10 cellular contexts compared by ENCODE assay signal in genomic region chr11:13183094-13183825, GRCh38.
A peak's percentile ranks its signal among the peaks of the same experiment; 100 is the strongest.
DNase-seq lines count a peak whose midpoint lies in the region; ATAC-seq, FAIRE-seq and TF ChIP-seq lines count a peak whose summit lies in the region.
"Had no signal": no experiment of that assay in that cellular context is flagged by ENCODE, and none has a peak within 500 bp of the region (broad histone marks: within the 10 kb centered on the region; RNA-seq: fewer than 3 reads in every experiment).

No MANE protein-coding gene starts in this region.

- H3K27ac ChIP-seq in K562 (ENCODE audit: extremely low read depth, low read depth, low read length) = no peak overlapping the region
- no peak overlapping the region for H3K27ac ChIP-seq in HepG2 (ENCODE audit: extremely low read length, insufficient read depth, low read length)
- H3K27ac ChIP-seq: neutrophil, SK-N-MC had no signal

- peak; percentile 65 for FAIRE-seq in K562 (lab: Jason Lieb, UNC)
- peak; percentile 66 for FAIRE-seq in HepG2 (lab: Jason Lieb, UNC)

- H2AFZ ChIP-seq in K562 (ENCODE audit: low read depth, low read length) = no peak overlapping the region
- no peak overlapping the region for H2AFZ ChIP-seq in HepG2 (ENCODE audit: low read length)

- H3K9me1 ChIP-seq in K562 (ENCODE audit: control insufficient read depth, insufficient read depth, low read length) = no peaks in the 10 kb centered on the region

- H3K79me2 ChIP-seq in K562 (ENCODE audit: control insufficient read depth, insufficient read depth, low read length) = no peaks in the 10 kb centered on the region
- no peaks in the 10 kb centered on the region for H3K79me2 ChIP-seq in HepG2 (ENCODE audit: insufficient read depth, low read length)

- no peaks in the 10 kb centered on the region for H3K9me3 ChIP-seq in K562 (replicated peaks; ENCODE audit: control insufficient read depth, insufficient read depth, low read depth, low read length)
- H3K9me3 ChIP-seq in HepG2 (ENCODE audit: low read length) = no peaks in the 10 kb centered on the region; the same call in 1 of the 2 replicates
- H3K9me3 ChIP-seq: neutrophil had no signal

- BruUV-seq in K562 (replicated peaks; lab: Mats Ljungman, UMichigan) (no TSS peak), HepG2 (replicated peaks; lab: Mats Ljungman, UMichigan) (no TSS peak)

- POLR2A ChIA-PET in BJ (lab: Charles Lee) (no interaction called here), K562 (lab: Yijun Ruan, JAX) (no interaction called here), HepG2 (lab: Yijun Ruan, JAX) (no interaction called here)

- WGBS in K562 (ENCODE audit: insufficient coverage, low coverage, missing lambda C conversion rate) = 8% methylated on average over 6 of the region's 6 CpGs
- 7% methylated on average over 6 of the region's 6 CpGs for WGBS in HepG2 (ENCODE audit: low lambda C conversion rate)

- intact Hi-C loops in K562 (cut with micrococcal nuclease) (loop anchor here (1.0 kb wide), 3 partner anchors 56 to 219 kb away; no protein-coding TSS in a partner anchor), HepG2 (cut with micrococcal nuclease; ENCODE audit: unreplicated experiment) (loop anchor here (1.0 to 2.0 kb wide), 2 partner anchors 68 to 219 kb away; no protein-coding TSS in a partner anchor)

- H3K4me3 ChIP-seq in BJ (ENCODE audit: low read depth, low read length) (no peak overlapping the region), K562 (no peak overlapping the region), HepG2 (replicated peaks in 1 of 3; ENCODE audit: insufficient read depth in 1 of 3, low read depth in 2 of 3, low read length in 3 of 3) (peak overlapping the region in 1 of 3 experiments; percentile 3; a peak in 1 of 6 replicates)
- H3K4me3 ChIP-seq: SK-N-MC had no signal

- ATAC-seq in K562 (peak; percentile 73), HepG2 (peak; percentile 74), GM21737 (IDR thresholded peaks at IDR 0.05; ENCODE audit: unreplicated experiment) (no peak), GM21717 (IDR thresholded peaks at IDR 0.05; ENCODE audit: unreplicated experiment) (no peak)

- H4K20me1 ChIP-seq in K562 (replicated peaks; ENCODE audit: control insufficient read depth, insufficient read depth, low read length) (no peaks in the 10 kb centered on the region), HepG2 (ENCODE audit: insufficient read depth, low read length) (no peaks in the 10 kb centered on the region)

- peaks cover 2% of the 10 kb centered on the region; the same call in 1 of the 2 replicates for H3K27me3 ChIP-seq in BJ (ENCODE audit: control insufficient read depth, insufficient read depth, low read length)
- no peaks in the 10 kb centered on the region; a peak in 1 of 5 replicates for H3K27me3 ChIP-seq in K562 (ENCODE audit: control insufficient read depth in 2 of 2, insufficient read depth in 2 of 2, low read length in 2 of 2)
- H3K27me3 ChIP-seq in HepG2 (ENCODE audit: control insufficient read depth in 1 of 2, insufficient read depth in 2 of 2, low read length in 2 of 2) = no peaks in the 10 kb centered on the region; a peak in 1 of 5 replicates
- H3K27me3 ChIP-seq: neutrophil had no signal

- TF ChIP-seq RAD21 in K562 (CRISPR knock-in tag; conservative IDR thresholded peaks at IDR 0.05 in 1 of 2, IDR thresholded peaks at IDR 0.05 in 1 of 2) (peak; percentile 68 to 69), HepG2 (CRISPR knock-in tag; IDR thresholded peaks at IDR 0.05) (no peak)

- CTCF ChIA-PET in BJ (lab: Yijun Ruan, JAX) = interaction anchor here (0.6 to 2.7 kb wide), 20 partner anchors 9 to 1132 kb away, joined by 3 to 24 read pairs (median 4); no protein-coding TSS in a partner anchor
- CTCF ChIA-PET in K562 (lab: Yijun Ruan, JAX; ENCODE audit: low intra/inter-chr PET ratio) = interaction anchor here (0.6 to 2.8 kb wide), 10 partner anchors 24 to 852 kb away, joined by 3 to 21 read pairs (median 4); no protein-coding TSS in a partner anchor
- CTCF ChIA-PET in HepG2 (lab: Yijun Ruan, JAX; ENCODE audit: low intra/inter-chr PET ratio, low total read pairs) = interaction anchor here (0.7 to 2.8 kb wide), 4 partner anchors 56 to 219 kb away, joined by 3 to 42 read pairs (median 4); no protein-coding TSS in a partner anchor

- TF ChIP-seq EP300 in K562 (IDR thresholded peaks at IDR 0.05; ENCODE audit: low read length) (no peak), HepG2 (IDR thresholded peaks at IDR 0.05; ENCODE audit: low read depth in 2 of 2, low read length in 2 of 2) (no peak), HepG2 (CRISPR knock-in tag; IDR thresholded peaks at IDR 0.05; ENCODE audit: borderline replicate concordance) (no peak)

- H3K4me1 ChIP-seq in K562 (replicated peaks in 1 of 2; ENCODE audit: control insufficient read depth in 2 of 2, insufficient read depth in 2 of 2, low read length in 2 of 2) (no peaks in the 10 kb centered on the region), HepG2 (ENCODE audit: insufficient read depth, low read length) (peaks cover 9% of the 10 kb centered on the region)

- no peak for TF ChIP-seq POLR2A in K562 (conservative IDR thresholded peaks at IDR 0.05)
- no peak for TF ChIP-seq POLR2A in HepG2 (IDR thresholded peaks at IDR 0.05; ENCODE audit: insufficient read depth in 1 of 2, low read depth in 2 of 2, low read length in 2 of 2)

- DNase-seq in BJ (ENCODE audit: low read depth) (peak; percentile 34), NCI-H2171 (lab: John Stamatoyannopoulos, UW) (peak; percentile 8), K562 (ENCODE audit: extremely low read depth in 1 of 4, low spot score in 3 of 4) (peak in 2 of 4 experiments; percentile 17 to 31), HepG2 (ENCODE audit: low spot score) (peak; percentile 28), NCI-H187 (lab: John Stamatoyannopoulos, UW) (no peak)

- in situ Hi-C loops in K562 (cut with MboI) = loop anchor here (25.0 kb wide), 1 partner anchor 846 kb away; no protein-coding TSS in a partner anchor
- in situ Hi-C loops in HepG2 (cut with HindIII; ENCODE audit: extremely low pct_ligation_motif_present, low pct_unique_long_range_greater_than_20kb) = loop anchor here (10.0 to 25.0 kb wide), 2 partner anchors 218 to 871 kb away; no protein-coding TSS in a partner anchor

- no peak overlapping the region for H3K9ac ChIP-seq in K562 (ENCODE audit: insufficient read depth in 1 of 2, low read depth in 2 of 2, low read length in 2 of 2)
- no peak overlapping the region for H3K9ac ChIP-seq in HepG2 (ENCODE audit: insufficient read depth, low read depth, low read length)

- no peaks in the 10 kb centered on the region for H3K36me3 ChIP-seq in BJ (ENCODE audit: control insufficient read depth, insufficient read depth, low read length)
- no peaks in the 10 kb centered on the region for H3K36me3 ChIP-seq in K562 (ENCODE audit: control insufficient read depth, insufficient read depth, low read length)
- H3K36me3 ChIP-seq in HepG2 (replicated peaks in 1 of 2; ENCODE audit: control insufficient read depth in 1 of 2, insufficient read depth in 2 of 2, low read length in 2 of 2) = no peaks in the 10 kb centered on the region
- H3K36me3 ChIP-seq: neutrophil had no signal

- peak; percentile 65 for TF ChIP-seq CTCF in BJ (IDR thresholded peaks at IDR 0.05; ENCODE audit: insufficient read depth, low read depth, low read length)
- TF ChIP-seq CTCF in GM12874 (IDR thresholded peaks at IDR 0.05; ENCODE audit: insufficient read depth, low read depth, low read length) = peak; percentile 28; the same call in 1 of the 2 replicates
- TF ChIP-seq CTCF in K562 (IDR thresholded peaks at IDR 0.05 in 2 of 3, conservative IDR thresholded peaks at IDR 0.05 in 1 of 3; ENCODE audit: insufficient read depth in 2 of 3, low read depth in 1 of 3, low read length in 3 of 3) = peak; percentile 34 to 65 (median 46); a peak in 4 of 6 replicates
- TF ChIP-seq CTCF in HepG2 (CRISPR knock-in tag; IDR thresholded peaks at IDR 0.05) = peak; percentile 63

- no peak overlapping the region for H3K4me2 ChIP-seq in K562 (ENCODE audit: insufficient read depth, low read length)
- H3K4me2 ChIP-seq in HepG2 (ENCODE audit: low read depth, low read length) = peak overlapping the region; percentile 53

TF ChIP-seq in K562, 482 proteins besides CTCF, POLR2A, EP300 and RAD21 (continues in another document):
- TF ChIP-seq FOXJ3 (CRISPR knock-in tag; IDR thresholded peaks at IDR 0.05) (no peak), CEBPG (CRISPR knock-in tag; IDR thresholded peaks at IDR 0.05) (peak; percentile 46; the same call in 1 of the 2 replicates), CEBPG (tag; conservative IDR thresholded peaks at IDR 0.05 in 1 of 2, IDR thresholded peaks at IDR 0.05 in 1 of 2) (peak; percentile 85 to 93), CEBPB (tag; IDR thresholded peaks at IDR 0.05) (peak; percentile 76), OTX1 (CRISPR knock-in tag; IDR thresholded peaks at IDR 0.05) (no peak), CCNT2 (IDR thresholded peaks at IDR 0.05; ENCODE audit: borderline replicate concordance, extremely low read depth, insufficient read length, low read depth, low read length) (no peak)

TF ChIP-seq in HepG2, 621 proteins besides CTCF, POLR2A, EP300 and RAD21 (continues in another document):
- peak; percentile 48; the same call in 1 of the 2 replicates for TF ChIP-seq SMC3 (IDR thresholded peaks at IDR 0.05; ENCODE audit: low read length)
- 0 out of 2 replicates have a peak, but pooled peaks have one; percentile 17 for TF ChIP-seq FOXA3 (CRISPR knock-in tag; IDR thresholded peaks at IDR 0.05)
- no peak for TF ChIP-seq ERF (CRISPR knock-in tag; IDR thresholded peaks at IDR 0.05)
- peak; percentile 67 for TF ChIP-seq STAG1 (CRISPR knock-in tag; IDR thresholded peaks at IDR 0.05)
- no peak for TF ChIP-seq ONECUT2 (CRISPR knock-in tag; IDR thresholded peaks at IDR 0.05)
- TF ChIP-seq CEBPG (CRISPR knock-in tag; IDR thresholded peaks at IDR 0.05) = peak; percentile 18
- TF ChIP-seq ZNF263 (CRISPR knock-in tag; IDR thresholded peaks at IDR 0.05) = no peak
- no peak for TF ChIP-seq FOXA1 (IDR thresholded peaks at IDR 0.05)
- 0 out of 2 replicates have a peak, but pooled peaks have one; percentile 29 for TF ChIP-seq FOXA1 (CRISPR knock-in tag; IDR thresholded peaks at IDR 0.05)

Comparison
In these comparisons a context has a peak if more than half of its experiments do, and no peak if none do; other contexts are left out.
1. DNase-seq: peak in BJ (single experiment), NCI-H2171 (single experiment) and HepG2 (single experiment); none in NCI-H187 (0 of 2).
2. ATAC-seq: peak in K562 (single experiment) and HepG2 (single experiment); none in GM21737 (single experiment) and GM21717 (single experiment).
3. Peak in every context shown above with its lines, with median percentiles within 50 percentile points of each other: CTCF ChIP-seq.